Comparison of ENCODE assay signal across 20 cellular contexts in the genomic region with DNA sequence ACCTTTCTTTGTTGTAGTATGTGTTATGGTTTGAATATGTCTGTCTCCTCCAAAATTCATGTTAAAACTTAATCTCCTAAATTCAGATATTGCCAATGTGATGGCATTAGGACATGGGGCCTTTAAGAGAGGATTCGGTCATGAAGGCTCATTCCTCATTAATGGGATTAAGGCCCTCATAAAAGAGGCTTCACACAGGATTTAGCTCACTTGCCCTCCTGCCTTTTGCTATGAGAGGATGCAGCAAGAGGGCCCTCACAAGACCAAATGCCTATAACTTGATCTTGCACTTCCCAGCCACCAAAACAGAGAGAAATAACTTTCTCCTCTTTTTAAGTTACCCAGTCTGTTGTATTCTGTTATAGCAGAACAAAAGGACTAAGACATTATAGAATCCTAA. TPM values are rescaled to one million over a fixed set of nuclear protein-coding genes. Genes with fewer than 3 reads are reported as not detected.
DNase-seq lines count a peak whose midpoint lies in the region; ATAC-seq and TF ChIP-seq lines count a peak whose summit lies in the region.
"Had no signal": no experiment of that assay in that cellular context is flagged by ENCODE, and none has a peak within 500 bp of the region (broad histone marks: within the 10 kb centered on the region; RNA-seq: fewer than 3 reads in every experiment).

No MANE protein-coding gene starts in this region.

- H2AFZ ChIP-seq in neural progenitor cell (replicated peaks), result no peak overlapping the region

- H3K4me3 Mint-ChIP-seq in neural progenitor cell, result peak overlapping the region; percentile 24
- H3K4me3 Mint-ChIP-seq: CD14-positive monocyte; CD4-positive, alpha-beta T cell; CD8-positive, alpha-beta memory T cell; HFFc6 had no signal

- DNase-seq in A673 (ENCODE audit: low spot score) (peak; percentile 43), NCI-H524 treated with DMSO at 0.1 percent for 48 hours (lab: John Stamatoyannopoulos, UW) (peak; percentile 16), WERI-Rb-1 (peak; percentile 25), neural progenitor cell (ENCODE audit: low spot score) (peak; percentile 40), GDM1 (lab: John Stamatoyannopoulos, UW) (no peak), ecto neural progenitor cell (ENCODE audit: low spot score) (no peak)
- DNase-seq: ACHN; AML-193; BE2C; CD4-positive, alpha-beta T cell; CD8-positive, alpha-beta memory T cell; DMS53; DMS79 treated with DMSO at 0.1 percent for 48 hours; GOT3; HFFc6 had no signal

- H3F3A ChIP-seq in neural progenitor cell (ENCODE audit: low read depth), result no peaks in the 10 kb centered on the region

- no peaks in the 10 kb centered on the region for H3K27me3 ChIP-seq in A673 (replicated peaks; ENCODE audit: insufficient read depth, low read depth, low read length, poor library complexity)
- no peaks in the 10 kb centered on the region for H3K27me3 ChIP-seq in WERI-Rb-1 (ENCODE audit: insufficient read depth, low read depth, severe bottlenecking)
- H3K27me3 ChIP-seq in neural progenitor cell, result peaks cover 83% of the 10 kb centered on the region
- H3K27me3 ChIP-seq: BE2C; BLaER1 treated with 17β-estradiol and CSF1 and Interleukin-3, amounts not matched to agents 10 nM and 100 nM had no signal

- H3K27ac ChIP-seq in A673 (ENCODE audit: low read depth, low read length, poor library complexity, severe bottlenecking) (no peak overlapping the region), WERI-Rb-1 (no peak overlapping the region), neural progenitor cell (no peak overlapping the region)
- H3K27ac ChIP-seq: 22Rv1; BLaER1 treated with 17β-estradiol and CSF1 and Interleukin-3, amounts not matched to agents 10 nM and 100 nM had no signal

- H3K27me3 Mint-ChIP-seq in neural progenitor cell (ENCODE audit: insufficient read depth, low read depth), result no peaks in the 10 kb centered on the region

- no peak overlapping the region for H3K9ac ChIP-seq in neural progenitor cell
- H3K9ac ChIP-seq: BLaER1 treated with 17β-estradiol and CSF1 and Interleukin-3, amounts not matched to agents 10 nM and 100 nM had no signal

- H3K4me1 Mint-ChIP-seq in neural progenitor cell, result peaks cover 10% of the 10 kb centered on the region
- H3K4me1 Mint-ChIP-seq: CD14-positive monocyte; CD8-positive, alpha-beta memory T cell had no signal

- no peak for ATAC-seq in HG03196 (IDR thresholded peaks at IDR 0.05; ENCODE audit: unreplicated experiment)

- H3K9me3 ChIP-seq in A673 (ENCODE audit: low read depth, low read length, poor library complexity, severe bottlenecking), result no peaks in the 10 kb centered on the region
- no peaks in the 10 kb centered on the region for H3K9me3 ChIP-seq in WERI-Rb-1 (ENCODE audit: severe bottlenecking)
- H3K9me3 ChIP-seq in neural progenitor cell (ENCODE audit: low read depth), result no peaks in the 10 kb centered on the region
- H3K9me3 ChIP-seq: BE2C, HAP-1 had no signal

- H3K27ac Mint-ChIP-seq in neural progenitor cell, result no peak overlapping the region
- H3K27ac Mint-ChIP-seq: CD14-positive monocyte; CD4-positive, alpha-beta T cell; CD8-positive, alpha-beta memory T cell; HFFc6 had no signal

- H3K4me1 ChIP-seq in A673 (ENCODE audit: insufficient read depth, low read length, poor library complexity, severe bottlenecking) (no peaks in the 10 kb centered on the region), neural progenitor cell (peaks cover 18% of the 10 kb centered on the region)
- H3K4me1 ChIP-seq: BE2C; BLaER1 treated with 17β-estradiol and CSF1 and Interleukin-3, amounts not matched to agents 10 nM and 100 nM; HAP-1 had no signal

- intact Hi-C loops in A673 (cut with micrococcal nuclease; ENCODE audit: unreplicated experiment), result no loop called here

- POLR2A ChIA-PET in A673 (lab: Charles Lee; ENCODE audit: low non-redundant PET), result no interaction called here

- H3K36me3 ChIP-seq in A673 (ENCODE audit: insufficient read depth, low read length, poor library complexity, severe bottlenecking) (no peaks in the 10 kb centered on the region), WERI-Rb-1 (no peaks in the 10 kb centered on the region), neural progenitor cell (peaks cover 3% of the 10 kb centered on the region)
- H3K36me3 ChIP-seq: BE2C; BLaER1 treated with 17β-estradiol and CSF1 and Interleukin-3, amounts not matched to agents 10 nM and 100 nM; HAP-1 had no signal

- CTCF ChIA-PET in A673 (lab: Charles Lee), result interaction anchor here (0.5 kb wide), 1 partner anchor 807 kb away, joined by 6 read pairs; no protein-coding TSS in a partner anchor

- no peaks in the 10 kb centered on the region for H3K36me3 Mint-ChIP-seq in neural progenitor cell
- H3K36me3 Mint-ChIP-seq: CD14-positive monocyte had no signal

- BruUV-seq in A673 (replicated peaks; lab: Mats Ljungman, UMichigan), result no TSS peak

- H4K20me1 ChIP-seq in neural progenitor cell (ENCODE audit: low read depth), result no peaks in the 10 kb centered on the region
- H4K20me1 ChIP-seq: BLaER1 treated with 17β-estradiol and CSF1 and Interleukin-3, amounts not matched to agents 10 nM and 100 nM had no signal

- no peaks in the 10 kb centered on the region for H3K79me2 ChIP-seq in neural progenitor cell (ENCODE audit: low read depth)

- TF ChIP-seq CTCF in A673 (conservative IDR thresholded peaks at IDR 0.05; ENCODE audit: low read depth, low read length) (no peak), WERI-Rb-1 (IDR thresholded peaks at IDR 0.05; ENCODE audit: low read depth, low read length) (no peak), neural progenitor cell (IDR thresholded peaks at IDR 0.05) (no peak)

- peaks cover 10% of the 10 kb centered on the region for H3K9me3 Mint-ChIP-seq in neural progenitor cell

- H3K4me3 ChIP-seq in A673 (ENCODE audit: low read depth, low read length, poor library complexity, severe bottlenecking) (no peak overlapping the region), WERI-Rb-1 (ENCODE audit: low read depth, low read length) (no peak overlapping the region), neural progenitor cell (no peak overlapping the region)
- H3K4me3 ChIP-seq: BLaER1 treated with 17β-estradiol and CSF1 and Interleukin-3, amounts not matched to agents 10 nM and 100 nM; HAP-1 had no signal

- no peak overlapping the region for H3K4me2 ChIP-seq in neural progenitor cell
- H3K4me2 ChIP-seq: BLaER1 treated with 17β-estradiol and CSF1 and Interleukin-3, amounts not matched to agents 10 nM and 100 nM had no signal

RNA-seq across cellular contexts. Expression of a gene that starts 19.7 kb away (rescaled TPM):
- total RNA-seq in A673 (2021), result 14.4 and 14.8 TPM in 2 replicates
- 16.1 and 22.5 TPM in 2 replicates for total RNA-seq in neural progenitor cell (ENCODE audit: low replicate concordance)

Comparison
In these comparisons a context has a peak if more than half of its experiments do, and no peak if none do; other contexts are left out.
1. DNase-seq: peak in A673 (single experiment), NCI-H524 treated with DMSO at 0.1 percent for 48 hours (single experiment), WERI-Rb-1 (single experiment) and neural progenitor cell (single experiment); none in GDM1 (single experiment) and ecto neural progenitor cell (single experiment).